Comparison of ENCODE assay signal across 10 cellular contexts in the genomic region with DNA sequence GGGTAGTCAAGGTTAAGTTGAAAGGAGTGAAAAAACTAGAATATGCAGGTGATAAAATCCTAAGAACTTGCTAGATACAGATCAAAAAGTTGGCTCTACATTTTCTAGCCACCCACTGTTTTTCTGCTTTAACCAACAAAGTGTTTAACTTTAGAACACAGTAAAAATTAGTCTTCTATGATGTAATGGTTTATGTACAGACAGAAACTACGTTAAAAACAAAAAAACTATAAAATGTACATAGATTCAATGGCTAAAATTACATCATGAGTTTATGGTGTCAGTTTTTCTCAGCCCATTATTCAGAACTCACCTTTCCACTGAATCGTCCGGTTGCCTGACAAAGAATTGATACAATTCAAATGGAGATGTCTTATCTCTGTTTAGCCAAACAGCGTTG. TPM values are rescaled to one million over a fixed set of nuclear protein-coding genes. Genes with fewer than 3 reads are reported as not detected.
DNase-seq lines count a peak whose midpoint lies in the region; ATAC-seq and TF ChIP-seq lines count a peak whose summit lies in the region.
"Had no signal": no experiment of that assay in that cellular context is flagged by ENCODE, and none has a peak within 500 bp of the region (broad histone marks: within the 10 kb centered on the region; RNA-seq: fewer than 3 reads in every experiment).

No MANE protein-coding gene starts in this region.

- intact Hi-C loops in mammary epithelial cell (cut with micrococcal nuclease), result loop anchor here (2.0 to 10.0 kb wide), 3 partner anchors 75 to 1221 kb away; partner anchors contain the start of genes DNM1L and ETFBKMT
- intact Hi-C loops in natural killer cell (cut with micrococcal nuclease), result no loop called here

- dilution Hi-C loops in mammary epithelial cell (cut with HindIII; ENCODE audit: low sequenced_read_pairs), result no loop called here

- H3K27me3 ChIP-seq in CD8-positive, alpha-beta memory T cell (ENCODE audit: insufficient read depth, low read length, poor library complexity, severe bottlenecking), result no peaks in the 10 kb centered on the region
- no peaks in the 10 kb centered on the region for H3K27me3 ChIP-seq in KMS-11 (ENCODE audit: insufficient read depth, low read depth)
- no peaks in the 10 kb centered on the region for H3K27me3 ChIP-seq in mammary epithelial cell (ENCODE audit: insufficient read depth, low read length)
- H3K27me3 ChIP-seq: vagina had no signal

- H3K4me1 Mint-ChIP-seq in CD8-positive, alpha-beta memory T cell, result peaks cover 15 to 23% (median 19%) of the 10 kb centered on the region in 3 donors
- peaks cover 16 to 17% of the 10 kb centered on the region in 2 donors for H3K4me1 Mint-ChIP-seq in natural killer cell

- peak overlapping the region; percentile 4 to 98 (median 42) for H3K4me3 Mint-ChIP-seq in CD8-positive, alpha-beta memory T cell
- H3K4me3 Mint-ChIP-seq in natural killer cell, result peak overlapping the region; percentile 64

- no peak for DNase-seq in CD8-positive, alpha-beta memory T cell
- DNase-seq in mammary epithelial cell (no peak), natural killer cell (no peak), NCI-H2081 (lab: John Stamatoyannopoulos, UW) (no peak), AG08395 (ENCODE audit: low spot score) (no peak), DMS53 treated with DMSO at 0.1 percent for 48 hours (lab: John Stamatoyannopoulos, UW; ENCODE audit: unreplicated experiment) (no peak)
- DNase-seq: stimulated activated CD4-positive, alpha-beta T cell treated with anti-CD3 and anti-CD28 coated beads, Interleukin-4, amount 100 ng/mL, for 1 hour had no signal

- H3K79me2 ChIP-seq in KMS-11 (ENCODE audit: insufficient read depth, low read depth), result peaks cover 16% of the 10 kb centered on the region; the same call in 1 of the 2 replicates
- peaks cover 45% of the 10 kb centered on the region for H3K79me2 ChIP-seq in mammary epithelial cell (ENCODE audit: insufficient read depth, low read length)

- peaks cover 26% of the 10 kb centered on the region for H3K36me3 ChIP-seq in CD8-positive, alpha-beta memory T cell (ENCODE audit: insufficient read depth, low read length)
- H3K36me3 ChIP-seq in KMS-11 (ENCODE audit: insufficient read depth), result no peaks in the 10 kb centered on the region; the same call in 1 of the 2 replicates
- H3K36me3 ChIP-seq in mammary epithelial cell (ENCODE audit: insufficient read depth, low read length), result peaks cover 29% of the 10 kb centered on the region

- in situ Hi-C loops in mammary epithelial cell (cut with MboI; ENCODE audit: low sequenced_read_pairs in 2 of 2), result loop anchor here (10.0 to 25.0 kb wide), 5 partner anchors 141 to 1259 kb away; partner anchors contain the start of genes ALG10 (in 1 of the 2) and PKP2 (in 1 of the 2)

- CTCF ChIA-PET in CD8-positive, alpha-beta memory T cell (lab: Charles Lee), result interaction anchor here (1.3 kb wide), 1 partner anchor 11 kb away, joined by 3 read pairs; no protein-coding TSS in a partner anchor
- CTCF ChIA-PET in mammary epithelial cell (lab: Charles Lee; ENCODE audit: low non-redundant PET), result no interaction called here

- peaks cover 3 to 62% (median 13%) of the 10 kb centered on the region in 3 donors for H3K36me3 Mint-ChIP-seq in CD8-positive, alpha-beta memory T cell
- H3K36me3 Mint-ChIP-seq in natural killer cell, result no peaks in the 10 kb centered on the region

- no peak overlapping the region for H3K9ac ChIP-seq in KMS-11
- H3K9ac ChIP-seq in mammary epithelial cell (ENCODE audit: insufficient read depth, low read length), result peak overlapping the region; percentile 96

- H2AFZ ChIP-seq in KMS-11 (ENCODE audit: low read depth), result no peak overlapping the region
- H2AFZ ChIP-seq in mammary epithelial cell (ENCODE audit: low read depth, low read length), result no peak overlapping the region

- ATAC-seq in natural killer cell, result no peak
- no peak for ATAC-seq in HG02623 (IDR thresholded peaks at IDR 0.05; ENCODE audit: unreplicated experiment)

- WGBS in mammary epithelial cell (ENCODE audit: low coverage, missing lambda C conversion rate), result 44% methylated on average over 4 of the region's 4 CpGs

- H3K4me2 ChIP-seq in KMS-11 (peak overlapping the region; percentile 97; the same call in 1 of the 2 replicates), mammary epithelial cell (ENCODE audit: insufficient read depth, low read depth, low read length) (peak overlapping the region; percentile 93)

- peaks cover 14% of the 10 kb centered on the region for H3K4me1 ChIP-seq in CD8-positive, alpha-beta memory T cell (ENCODE audit: insufficient read depth, low read length)
- H3K4me1 ChIP-seq in KMS-11 (ENCODE audit: low read depth, poor library complexity, severe bottlenecking), result peaks cover 22% of the 10 kb centered on the region
- H3K4me1 ChIP-seq in mammary epithelial cell (ENCODE audit: insufficient read depth, low read length), result peaks cover 23% of the 10 kb centered on the region

- no peak overlapping the region for H3K4me3 ChIP-seq in CD8-positive, alpha-beta memory T cell (ENCODE audit: low read length)
- H3K4me3 ChIP-seq in KMS-11 (IDR thresholded peaks at IDR 0.05; ENCODE audit: insufficient read depth, low read depth, low read length) (no peak overlapping the region), mammary epithelial cell (replicated peaks in 1 of 3; ENCODE audit: insufficient read depth in 1 of 3, low read depth in 2 of 3, low read length in 3 of 3) (peak overlapping the region; percentile 68 to 82 (median 76))

- TF ChIP-seq CTCF in KMS-11 (conservative IDR thresholded peaks at IDR 0.05; ENCODE audit: low read depth, low read length), result no peak
- no peak for TF ChIP-seq CTCF in mammary epithelial cell (conservative IDR thresholded peaks at IDR 0.05 in 1 of 2, IDR thresholded peaks at IDR 0.05 in 1 of 2; ENCODE audit: extremely low read depth in 1 of 2, insufficient read depth in 1 of 2, low read depth in 1 of 2, low read length in 2 of 2)
- no peak for TF ChIP-seq CTCF in natural killer cell (IDR thresholded peaks at IDR 0.05)

- H4K20me1 ChIP-seq in KMS-11 (ENCODE audit: insufficient read depth) (no peaks in the 10 kb centered on the region), mammary epithelial cell (ENCODE audit: insufficient read depth, low read length) (no peaks in the 10 kb centered on the region)

- POLR2A ChIA-PET in CD8-positive, alpha-beta memory T cell (lab: Charles Lee), result no interaction called here

- no peak overlapping the region for H3K27ac ChIP-seq in CD8-positive, alpha-beta memory T cell (ENCODE audit: low read depth, low read length)
- H3K27ac ChIP-seq in KMS-11, result no peak overlapping the region
- peak overlapping the region; percentile 96 for H3K27ac ChIP-seq in mammary epithelial cell (ENCODE audit: insufficient read depth, low read depth, low read length)
- H3K27ac ChIP-seq: vagina had no signal

- BruUV-seq in mammary epithelial cell (replicated peaks; lab: Mats Ljungman, UMichigan), result no TSS peak

- H3K9me3 Mint-ChIP-seq in CD8-positive, alpha-beta memory T cell, result no peaks in the 10 kb centered on the region
- H3K9me3 Mint-ChIP-seq in natural killer cell, result no peaks in the 10 kb centered on the region

- H3K27me3 Mint-ChIP-seq in CD8-positive, alpha-beta memory T cell, result no peaks in the 10 kb centered on the region
- H3K27me3 Mint-ChIP-seq in natural killer cell (ENCODE audit: low read depth in 2 of 2), result no peaks in the 10 kb centered on the region

- H3K27ac Mint-ChIP-seq in CD8-positive, alpha-beta memory T cell, result peak overlapping the region; percentile 32 to 95 (median 72)
- peak overlapping the region; percentile 85 to 88 for H3K27ac Mint-ChIP-seq in natural killer cell

- no peaks in the 10 kb centered on the region for H3K9me3 ChIP-seq in CD8-positive, alpha-beta memory T cell (ENCODE audit: low read length)
- H3K9me3 ChIP-seq in mammary epithelial cell (replicated peaks; ENCODE audit: insufficient read depth, low read length), result no peaks in the 10 kb centered on the region
- H3K9me3 ChIP-seq: vagina had no signal

RNA-seq across cellular contexts. Expression of gene YARS2, which starts 2.1 kb away (rescaled TPM):
- 10 to 100 TPM; 29.0 to 34.8 TPM for total RNA-seq in CD8-positive, alpha-beta memory T cell
- 18.5 TPM for polyA plus RNA-seq in CD8-positive, alpha-beta memory T cell
- total RNA-seq in mammary epithelial cell (10 to 100 TPM; 31.5 to 37.5 TPM), natural killer cell (10 to 100 TPM in 1 of 3 donors, 1 to 10 TPM in 2; 9.2 to 15.9 (median 9.3) TPM)
- 25.6 TPM for polyA plus RNA-seq in mammary epithelial cell
- polyA minus RNA-seq in mammary epithelial cell, result 8.5 TPM

Comparison
In these comparisons a context has a peak if more than half of its experiments do, and no peak if none do; other contexts are left out.
1. H3K4me3 ChIP-seq: peak in mammary epithelial cell (3 of 3); none in CD8-positive, alpha-beta memory T cell (single experiment) and KMS-11 (single experiment).